Comparison of ENCODE assay signal across 15 cellular contexts in genomic region chr2:99875627-99876026, GRCh38.
DNase-seq lines count a peak whose midpoint lies in the region; ATAC-seq and TF ChIP-seq lines count a peak whose summit lies in the region.
"Had no signal": no experiment of that assay in that cellular context is flagged by ENCODE, and none has a peak within 500 bp of the region (broad histone marks: within the 10 kb centered on the region; RNA-seq: fewer than 3 reads in every experiment).

No MANE protein-coding gene starts in this region.

- peak overlapping the region; percentile 60 for H4K91ac ChIP-seq in IMR-90 (ENCODE audit: insufficient read depth, low read depth, low read length)

- WGBS in IMR-90 (ENCODE audit: extremely low coverage in 2 of 2, insufficient read length in 1 of 2), 2 experiments, result 100% methylated on average over 1 of the region's 5 CpGs; no CpG with 5 or more reads in 1 of the 2 experiments
- 74 to 89% methylated on average over 5 of the region's 5 CpGs for WGBS in endodermal cell (ENCODE audit: insufficient coverage in 1 of 2, insufficient read length in 1 of 2), 2 experiments

- H3K36me3 Mint-ChIP-seq in endodermal cell (ENCODE audit: low read depth) (no peaks in the 10 kb centered on the region), naive B cell (peaks cover 7 to 39% of the 10 kb centered on the region in 2 donors)
- peaks cover 34% of the 10 kb centered on the region for H3K36me3 Mint-ChIP-seq in stimulated activated memory B cell treated with anti-CD40 and anti-IgM and Interleukin-4, amounts not matched to agents 10 μg/mL and 1 μg/mL and 100 μg/mL, for 72 hours
- H3K36me3 Mint-ChIP-seq: CD8-positive, alpha-beta memory T cell had no signal

- H2BK120ac ChIP-seq in IMR-90 (ENCODE audit: low read depth, low read length), result peak overlapping the region; percentile 93

- TF ChIP-seq CTCF in IMR-90 (conservative IDR thresholded peaks at IDR 0.05; ENCODE audit: low read depth, low read length) (no peak), endodermal cell (conservative IDR thresholded peaks at IDR 0.05) (no peak), Peyer's patch (IDR thresholded peaks at IDR 0.05) (no peak)

- DNase-seq in IMR-90 (no peak), endodermal cell (no peak), naive B cell (no peak), SHP77 (lab: John Stamatoyannopoulos, UW) (no peak), Peyer's patch (no peak), NAMALWA (ENCODE audit: low spot score) (no peak)
- DNase-seq: BE2C; CD4-positive, CD25-positive, alpha-beta regulatory T cell; CD8-positive, alpha-beta memory T cell; COR-L47; GM23248; HCEC 1CT had no signal

- no peak overlapping the region for H3K56ac ChIP-seq in IMR-90 (ENCODE audit: extremely low read depth, insufficient read depth, low read length)

- CTCF ChIA-PET in IMR-90 (lab: Yijun Ruan, JAX), result interaction anchor here (0.8 kb wide), 1 partner anchor 29 kb away, joined by 3 read pairs; no protein-coding TSS in a partner anchor

- H3K27ac Mint-ChIP-seq in endodermal cell (no peak overlapping the region), naive B cell (peak overlapping the region in 4 of 6 donors; percentile 12 to 88 (median 82))
- H3K27ac Mint-ChIP-seq in stimulated activated memory B cell treated with anti-CD40 and anti-IgM and Interleukin-4, amounts not matched to agents 10 μg/mL and 1 μg/mL and 100 μg/mL, for 72 hours, result peak overlapping the region; percentile 6
- H3K27ac Mint-ChIP-seq: CD8-positive, alpha-beta memory T cell; IgD-negative memory B cell had no signal

- H3K4me3 Mint-ChIP-seq in endodermal cell, result no peak overlapping the region
- no peak overlapping the region for H3K4me3 Mint-ChIP-seq in naive B cell
- H3K4me3 Mint-ChIP-seq in stimulated activated memory B cell treated with anti-CD40 and anti-IgM and Interleukin-4, amounts not matched to agents 10 μg/mL and 1 μg/mL and 100 μg/mL, for 72 hours, result no peak overlapping the region
- H3K4me3 Mint-ChIP-seq: CD4-positive, CD25-positive, alpha-beta regulatory T cell; CD8-positive, alpha-beta memory T cell had no signal

- peak overlapping the region; percentile 85; the same call in 1 of the 2 replicates for H3K18ac ChIP-seq in IMR-90 (ENCODE audit: low read depth, low read length)

- H3K27ac ChIP-seq in IMR-90 (ENCODE audit: insufficient read depth, low read length), result peak overlapping the region; percentile 51; the same call in 1 of the 2 replicates
- peak overlapping the region; percentile 8 for H3K27ac ChIP-seq in endodermal cell (ENCODE audit: low read depth, low read length)
- no peak overlapping the region for H3K27ac ChIP-seq in Peyer's patch
- H3K27ac ChIP-seq: GM23248, HL-60 had no signal

- no peak for ATAC-seq in IMR-90 (ENCODE audit: low read depth)
- no peak for ATAC-seq in naive B cell (ENCODE audit: low read depth in 2 of 2)
- no peak for ATAC-seq in stimulated activated memory B cell treated with anti-CD40 and anti-IgM and Interleukin-4, amounts not matched to agents 10 μg/mL and 1 μg/mL and 100 μg/mL, for 72 hours

- no peak for TF ChIP-seq RAD21 in IMR-90 (IDR thresholded peaks at IDR 0.05; ENCODE audit: low read length)

- POLR2A ChIA-PET in IMR-90 (lab: Charles Lee; ENCODE audit: unreplicated experiment), result no interaction called here

- H3K23ac ChIP-seq in IMR-90 (ENCODE audit: low read depth, low read length), result no peak overlapping the region

- peak overlapping the region; percentile 43; the same call in 2 of the 3 replicates for H2BK15ac ChIP-seq in IMR-90 (ENCODE audit: low read depth, low read length)

- H3K27me3 Mint-ChIP-seq in endodermal cell (ENCODE audit: insufficient read depth) (no peaks in the 10 kb centered on the region), naive B cell (no peaks in the 10 kb centered on the region)
- H3K27me3 Mint-ChIP-seq in stimulated activated memory B cell treated with anti-CD40 and anti-IgM and Interleukin-4, amounts not matched to agents 10 μg/mL and 1 μg/mL and 100 μg/mL, for 72 hours, result no peaks in the 10 kb centered on the region
- H3K27me3 Mint-ChIP-seq: CD4-positive, CD25-positive, alpha-beta regulatory T cell; IgD-negative memory B cell had no signal

- no peak overlapping the region for H2AK9ac ChIP-seq in IMR-90 (replicated peaks; ENCODE audit: low read depth, low read length, poor library complexity)

- H3K4me3 ChIP-seq in IMR-90 (ENCODE audit: insufficient read depth, low read depth, low read length) (no peak overlapping the region), endodermal cell (ENCODE audit: low read length) (no peak overlapping the region), Peyer's patch (no peak overlapping the region)
- H3K4me3 ChIP-seq: GM23248 had no signal

- dilution Hi-C loops in IMR-90 (cut with HindIII; ENCODE audit: low sequenced_read_pairs, unreplicated experiment), result no loop called here

- no peaks in the 10 kb centered on the region for H3K4me1 Mint-ChIP-seq in endodermal cell
- peaks cover 48 to 64% (median 63%) of the 10 kb centered on the region in 3 donors for H3K4me1 Mint-ChIP-seq in naive B cell
- H3K4me1 Mint-ChIP-seq in stimulated activated memory B cell treated with anti-CD40 and anti-IgM and Interleukin-4, amounts not matched to agents 10 μg/mL and 1 μg/mL and 100 μg/mL, for 72 hours, result peaks cover 50% of the 10 kb centered on the region
- H3K4me1 Mint-ChIP-seq: CD4-positive, CD25-positive, alpha-beta regulatory T cell; CD8-positive, alpha-beta memory T cell had no signal

- H3K36me3 ChIP-seq in IMR-90 (ENCODE audit: control insufficient read depth, insufficient read depth, low read length) (no peaks in the 10 kb centered on the region), endodermal cell (ENCODE audit: control insufficient read depth, insufficient read depth, low read length) (no peaks in the 10 kb centered on the region), Peyer's patch (no peaks in the 10 kb centered on the region)
- H3K36me3 ChIP-seq: BE2C had no signal

- peak overlapping the region; percentile 94 for H3K4ac ChIP-seq in IMR-90 (ENCODE audit: low read depth, low read length)

- no peaks in the 10 kb centered on the region for H3K27me3 ChIP-seq in IMR-90 (ENCODE audit: control insufficient read depth, insufficient read depth, low read length)
- no peaks in the 10 kb centered on the region for H3K27me3 ChIP-seq in endodermal cell (ENCODE audit: control insufficient read depth, insufficient read depth, low read length, poor library complexity, severe bottlenecking)
- H3K27me3 ChIP-seq in Peyer's patch, result no peaks in the 10 kb centered on the region
- H3K27me3 ChIP-seq: BE2C had no signal

- no peaks in the 10 kb centered on the region for H4K20me1 ChIP-seq in IMR-90 (ENCODE audit: insufficient read depth, low read length)

- BruUV-seq in IMR-90 (replicated peaks; lab: Mats Ljungman, UMichigan), result no TSS peak

- peaks cover 14% of the 10 kb centered on the region for H3K9me1 ChIP-seq in IMR-90 (ENCODE audit: insufficient read depth, low read length)

- H3K4me2 ChIP-seq in IMR-90 (ENCODE audit: low read depth, low read length), result no peak overlapping the region

- no peaks in the 10 kb centered on the region for H3K9me3 Mint-ChIP-seq in endodermal cell
- H3K9me3 Mint-ChIP-seq in naive B cell, result peaks cover 0 to under 1% (median 0%) of the 10 kb centered on the region in 7 donors
- H3K9me3 Mint-ChIP-seq in stimulated activated memory B cell treated with anti-CD40 and anti-IgM and Interleukin-4, amounts not matched to agents 10 μg/mL and 1 μg/mL and 100 μg/mL, for 72 hours, result no peaks in the 10 kb centered on the region
- H3K9me3 Mint-ChIP-seq: CD8-positive, alpha-beta memory T cell; IgD-negative memory B cell had no signal

- peak overlapping the region; percentile 93 for H3K14ac ChIP-seq in IMR-90 (replicated peaks; ENCODE audit: low read depth, low read length)

- TF ChIP-seq POLR2A in IMR-90 (IDR thresholded peaks at IDR 0.05; ENCODE audit: low read depth, low read length) (no peak), Peyer's patch (IDR thresholded peaks at IDR 0.05) (no peak)

- H3K4me1 ChIP-seq in IMR-90 (ENCODE audit: control insufficient read depth, insufficient read depth, low read length) (peaks cover 17% of the 10 kb centered on the region), endodermal cell (ENCODE audit: control insufficient read depth, insufficient read depth, low read length) (no peaks in the 10 kb centered on the region), Peyer's patch (no peaks in the 10 kb centered on the region)
- H3K4me1 ChIP-seq: BE2C had no signal

- no peak overlapping the region for H2BK5ac ChIP-seq in IMR-90 (ENCODE audit: low read depth, low read length, poor library complexity, severe bottlenecking)

- peak overlapping the region; percentile 69 for H4K5ac ChIP-seq in IMR-90 (ENCODE audit: low read depth, low read length)

- H3K9ac ChIP-seq in IMR-90 (ENCODE audit: low read depth, low read length), result no peak overlapping the region
- H3K9ac ChIP-seq in endodermal cell (ENCODE audit: extremely low read depth, low read length, poor library complexity, severe bottlenecking), result no peak overlapping the region
- H3K9ac ChIP-seq: GM23248 had no signal

- peak overlapping the region; percentile 60 for H2AK5ac ChIP-seq in IMR-90 (ENCODE audit: low read depth, low read length)

- H3K9me3 ChIP-seq in IMR-90 (ENCODE audit: control insufficient read depth, insufficient read depth, low read length) (no peaks in the 10 kb centered on the region), endodermal cell (ENCODE audit: control insufficient read depth, low read length) (no peaks in the 10 kb centered on the region), Peyer's patch (no peaks in the 10 kb centered on the region)
- H3K9me3 ChIP-seq: BE2C had no signal

- in situ Hi-C loops in IMR-90 (cut with MboI; ENCODE audit: low sequenced_read_pairs), result no loop called here

- H3K79me1 ChIP-seq in IMR-90 (ENCODE audit: low read depth in 1 of 2, low read length in 2 of 2), result peaks cover 24 to 43% of the 10 kb centered on the region in 2 experiments

- no peak overlapping the region for H2AFZ ChIP-seq in IMR-90 (replicated peaks; ENCODE audit: low read length, poor library complexity)
- H2AFZ ChIP-seq: GM23248 had no signal

- peak overlapping the region; percentile 82 to 94; a peak in 2 of 4 replicates for H4K8ac ChIP-seq in IMR-90 (ENCODE audit: low read depth in 2 of 2, low read length in 2 of 2)

- intact Hi-C loops in IMR-90 (cut with micrococcal nuclease), result no loop called here

- H2BK20ac ChIP-seq in IMR-90 (ENCODE audit: low read depth, low read length), result peak overlapping the region; percentile 92

TF ChIP-seq in IMR-90, 13 proteins besides CTCF, POLR2A, EP300 and RAD21 (continues in another document):
- TF ChIP-seq BHLHE40 (IDR thresholded peaks at IDR 0.05; ENCODE audit: low read depth, low read length) (no peak), SMC3 (IDR thresholded peaks at IDR 0.05; ENCODE audit: low read depth, low read length) (no peak), CEBPB (IDR thresholded peaks at IDR 0.05; ENCODE audit: low read depth, low read length) (no peak), FOS (IDR thresholded peaks at IDR 0.05; ENCODE audit: low read depth, low read length) (no peak), CHD1 (IDR thresholded peaks at IDR 0.05; ENCODE audit: low read depth, low read length) (no peak)

Comparison
In these comparisons a context has a peak if more than half of its experiments do, and no peak if none do; other contexts are left out.
1. H3K27ac ChIP-seq: peak in IMR-90 (single experiment) and endodermal cell (single experiment); none in Peyer's patch (0 of 4).